In the genomic region with DNA sequence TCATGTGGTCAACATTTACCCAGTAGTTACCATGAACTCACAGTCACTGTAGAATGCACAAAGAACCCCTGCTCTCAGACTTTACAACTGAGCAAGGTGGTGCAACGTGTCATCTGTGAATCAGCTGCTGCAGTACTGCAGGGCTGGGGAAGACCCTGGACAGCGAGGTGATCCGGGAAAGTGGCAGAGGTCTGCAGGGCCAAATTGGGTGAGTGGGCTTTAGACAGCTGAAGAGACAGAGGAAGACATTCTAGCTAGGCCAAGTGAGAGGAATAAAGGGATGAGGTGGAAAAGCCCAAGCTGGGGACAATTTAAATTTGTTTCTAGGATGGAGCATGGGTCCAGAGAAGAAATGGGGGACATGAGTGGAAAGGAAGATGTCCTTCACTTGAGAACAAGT, we compare ENCODE assay signal across 20 cellular contexts.
DNase-seq lines count a peak whose midpoint lies in the region; ATAC-seq and TF ChIP-seq lines count a peak whose summit lies in the region.
"Had no signal": no experiment of that assay in that cellular context is flagged by ENCODE, and none has a peak within 500 bp of the region (broad histone marks: within the 10 kb centered on the region; RNA-seq: fewer than 3 reads in every experiment).

No MANE protein-coding gene starts in this region.

- H3K4me1 ChIP-seq in gastroesophageal sphincter: peaks cover 24 to 56% (median 26%) of the 10 kb centered on the region in 3 donors
- H3K4me1 ChIP-seq in stomach smooth muscle (ENCODE audit: control insufficient read depth, insufficient read depth, low read length): peaks cover 39% of the 10 kb centered on the region
- peaks cover 16 to 21% of the 10 kb centered on the region in 2 donors for H3K4me1 ChIP-seq in uterus
- H3K4me1 ChIP-seq: BE2C had no signal

- H3K9ac ChIP-seq in stomach smooth muscle (ENCODE audit: low read length in 2 of 2): no peak overlapping the region

- H3K27ac ChIP-seq in gastroesophageal sphincter (peak overlapping the region in 3 of 4 donors; percentile 82 to 90 (median 86)), stomach smooth muscle (ENCODE audit: low read length) (peak overlapping the region; percentile 90), uterus (peak overlapping the region; percentile 82 to 89)

- intact Hi-C loops in uterus (cut with DNase I; ENCODE audit: low total_unique reads) (no loop called here), sciatic nerve (cut with DNase I) (no loop called here)

- ATAC-seq in gastroesophageal sphincter (no peak), sciatic nerve (no peak)
- ATAC-seq: GM12878, HCT116 had no signal

- no peak for TF ChIP-seq EP300 in gastroesophageal sphincter (IDR thresholded peaks at IDR 0.05)

- H3K36me3 ChIP-seq in gastroesophageal sphincter (no peaks in the 10 kb centered on the region), stomach smooth muscle (ENCODE audit: control insufficient read depth in 2 of 2, insufficient read depth in 2 of 2, low read length in 2 of 2) (no peaks in the 10 kb centered on the region), uterus (no peaks in the 10 kb centered on the region)
- H3K36me3 ChIP-seq: BE2C had no signal

- H3K9me3 ChIP-seq in gastroesophageal sphincter: no peaks in the 10 kb centered on the region
- no peaks in the 10 kb centered on the region for H3K9me3 ChIP-seq in stomach smooth muscle (ENCODE audit: control insufficient read depth in 2 of 2, low read length in 2 of 2)
- no peaks in the 10 kb centered on the region for H3K9me3 ChIP-seq in uterus
- H3K9me3 ChIP-seq: BE2C had no signal

- no peak overlapping the region for H3K4me3 ChIP-seq in gastroesophageal sphincter
- no peak overlapping the region for H3K4me3 ChIP-seq in stomach smooth muscle (ENCODE audit: low read length in 2 of 2)
- H3K4me3 ChIP-seq in uterus: no peak overlapping the region
- H3K4me3 ChIP-seq: GM12878 had no signal

- TF ChIP-seq POLR2A in gastroesophageal sphincter (IDR thresholded peaks at IDR 0.05): no peak
- no peak for TF ChIP-seq POLR2A in uterus (IDR thresholded peaks at IDR 0.05)

- DNase-seq in amniotic epithelial cell (ENCODE audit: low read depth) (peak; percentile 22), uterus (no peak), sciatic nerve (ENCODE audit: low spot score) (no peak), SIG-M5 (lab: John Stamatoyannopoulos, UW) (no peak)
- no peak for DNase-seq in activated CD8-positive, alpha-beta memory T cell treated with anti-CD3 and anti-CD28 coated beads, Interleukin-2, amount 50 U/mL, for 4 hours
- DNase-seq: BE2C; C1 segment of cervical spinal cord; CD4-positive, CD25-positive, alpha-beta regulatory T cell; CD8-positive, alpha-beta memory T cell; COR-L47; DMS 273 treated with DMSO at 0.1 percent for 48 hours; DMS53; DND-41; EL; H7; HFFc6 had no signal

- no peak for TF ChIP-seq CTCF in gastroesophageal sphincter (IDR thresholded peaks at IDR 0.05)
- TF ChIP-seq CTCF in uterus (IDR thresholded peaks at IDR 0.05): no peak

- H3K27me3 ChIP-seq in gastroesophageal sphincter (no peaks in the 10 kb centered on the region), stomach smooth muscle (ENCODE audit: control insufficient read depth in 1 of 2, insufficient read depth in 2 of 2, low read length in 2 of 2) (no peaks in the 10 kb centered on the region), uterus (no peaks in the 10 kb centered on the region)
- H3K27me3 ChIP-seq: BE2C had no signal

- WGBS in gastroesophageal sphincter (ENCODE audit: low coverage in 1 of 2), 2 donors: 76 to 100% methylated on average over 3 of the region's 3 CpGs
